ENCODE assay signal across 1 cellular context in genomic region chr20:3786126-3786484, GRCh38.
TF ChIP-seq lines count a peak whose summit lies in the region.

No MANE protein-coding gene starts in this region.

TF ChIP-seq in H1, 55 proteins besides CTCF, POLR2A, EP300 and RAD21:
- TF ChIP-seq HDAC2 (IDR thresholded peaks at IDR 0.05; ENCODE audit: borderline replicate concordance in 1 of 2, low read depth in 2 of 2, low read length in 2 of 2) (0 out of 4 replicates have a peak, but pooled peaks of 1 of the 2 experiments have one; percentile 33), BACH1 (IDR thresholded peaks at IDR 0.05; ENCODE audit: low read length) (no peak), JUN (IDR thresholded peaks at IDR 0.05; ENCODE audit: low read depth, low read length) (no peak), BRCA1 (IDR thresholded peaks at IDR 0.05; ENCODE audit: low read depth, low read length) (peak; percentile 24; the same call in 1 of the 2 replicates), PHF8 (conservative IDR thresholded peaks at IDR 0.05; ENCODE audit: low read depth, low read length) (0 out of 2 replicates have a peak, but pooled peaks have one; percentile 46), CHD2 (IDR thresholded peaks at IDR 0.05; ENCODE audit: low read length) (0 out of 2 replicates have a peak, but pooled peaks have one; percentile 32), E2F6 (IDR thresholded peaks at IDR 0.05) (peak; percentile 81), RXRA (IDR thresholded peaks at IDR 0.05; ENCODE audit: insufficient read depth, low read depth, low read length) (no peak), MAX (IDR thresholded peaks at IDR 0.05) (peak; percentile 90), SIN3A (conservative IDR thresholded peaks at IDR 0.05 in 1 of 2, IDR thresholded peaks at IDR 0.05 in 1 of 2; ENCODE audit: low read depth in 1 of 2, low read length in 2 of 2) (peak in 1 of 2 experiments; percentile 7; a peak in 1 of 4 replicates), KDM4A (IDR thresholded peaks at IDR 0.05; ENCODE audit: low read depth, low read length, severe bottlenecking) (peak; percentile 77), RBBP5 (IDR thresholded peaks at IDR 0.05; ENCODE audit: borderline replicate concordance, low read depth, low read length) (peak; percentile 78; the same call in 1 of the 2 replicates)
- TF ChIP-seq, protein P1, sequence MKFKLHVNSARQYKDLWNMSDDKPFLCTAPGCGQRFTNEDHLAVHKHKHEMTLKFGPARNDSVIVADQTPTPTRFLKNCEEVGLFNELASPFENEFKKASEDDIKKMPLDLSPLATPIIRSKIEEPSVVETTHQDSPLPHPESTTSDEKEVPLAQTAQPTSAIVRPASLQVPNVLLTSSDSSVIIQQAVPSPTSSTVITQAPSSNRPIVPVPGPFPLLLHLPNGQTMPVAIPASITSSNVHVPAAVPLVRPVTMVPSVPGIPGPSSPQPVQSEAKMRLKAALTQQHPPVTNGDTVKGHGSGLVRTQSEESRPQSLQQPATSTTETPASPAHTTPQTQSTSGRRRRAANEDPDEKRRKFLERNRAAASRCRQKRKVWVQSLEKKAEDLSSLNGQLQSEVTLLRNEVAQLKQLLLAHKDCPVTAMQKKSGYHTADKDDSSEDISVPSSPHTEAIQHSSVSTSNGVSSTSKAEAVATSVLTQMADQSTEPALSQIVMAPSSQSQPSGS (IDR thresholded peaks at IDR 0.05; ENCODE audit: low read length), result no peak
